Comparison of ENCODE assay signal across 6 cellular contexts in the genomic region with DNA sequence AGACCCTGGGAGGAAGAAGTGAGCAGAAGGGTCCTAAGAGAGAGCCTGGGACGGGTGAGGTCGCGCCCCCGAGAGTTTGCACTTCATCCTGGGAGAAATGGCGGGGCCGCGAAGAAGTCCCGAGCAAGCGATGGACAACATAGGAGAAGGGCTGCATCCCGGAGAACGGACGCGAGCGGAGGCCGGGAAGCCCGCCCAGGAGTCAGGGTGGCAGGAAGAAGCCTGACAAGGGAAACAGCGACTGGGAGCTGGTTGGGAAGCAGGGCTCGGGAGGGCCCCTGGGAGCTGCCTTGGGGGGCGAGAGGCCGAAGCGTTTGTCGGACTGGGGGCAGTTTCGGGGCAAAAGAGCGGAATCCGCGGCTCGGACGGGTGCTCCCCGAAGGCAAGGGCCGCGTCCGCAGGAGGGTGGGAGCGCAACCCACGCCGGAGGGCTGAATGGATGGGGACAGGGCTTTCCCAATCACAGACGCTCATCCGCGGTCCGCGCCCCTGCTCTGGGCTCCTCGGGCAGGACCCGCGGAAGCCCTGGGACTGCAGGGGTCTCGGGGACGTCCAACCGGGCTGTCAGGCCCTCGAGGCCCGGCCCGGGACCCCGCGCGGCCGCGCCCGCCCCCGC. TPM values are rescaled to one million over a fixed set of nuclear protein-coding genes. Genes with fewer than 3 reads are reported as not detected.
DNase-seq lines count a peak whose midpoint lies in the region; ATAC-seq and TF ChIP-seq lines count a peak whose summit lies in the region.

No MANE protein-coding gene starts in this region.

- in situ Hi-C loops in gastrocnemius medialis (cut with MboI; ENCODE audit: low sequenced_read_pairs in 4 of 4), result no loop called here

- H3K27me3 ChIP-seq in GM06990 (replicated peaks; ENCODE audit: control insufficient read depth, insufficient read depth, low read length) (no peaks in the 10 kb centered on the region), HUES6 (ENCODE audit: control insufficient read depth, insufficient read depth, low read length) (no peaks in the 10 kb centered on the region), gastrocnemius medialis (no peaks in the 10 kb centered on the region)

- H3K9ac ChIP-seq in HUES6 (ENCODE audit: low read length), result peak overlapping the region; percentile 85

- DNase-seq in GM06990 (ENCODE audit: extremely low read depth, insufficient read length) (no peak), endothelial cell (ENCODE audit: low spot score) (no peak), gastrocnemius medialis (no peak), GM10266 (ENCODE audit: extremely low spot score) (no peak)

- H3K27ac ChIP-seq in HUES6 (ENCODE audit: low read depth, low read length) (no peak overlapping the region), gastrocnemius medialis (peak overlapping the region; percentile 74 to 86 (median 84))

- H3K9me3 ChIP-seq in HUES6 (ENCODE audit: control insufficient read depth, insufficient read depth, low read depth, low read length) (no peaks in the 10 kb centered on the region), gastrocnemius medialis (no peaks in the 10 kb centered on the region)

- H3K4me3 ChIP-seq in GM06990 (replicated peaks; ENCODE audit: low read depth, low read length) (peak overlapping the region; percentile 78), HUES6 (ENCODE audit: low read depth, low read length) (peak overlapping the region; percentile 91), gastrocnemius medialis (peak overlapping the region; percentile 78 to 98 (median 90))

- TF ChIP-seq POLR2A in gastrocnemius medialis (IDR thresholded peaks at IDR 0.05), result no peak

- H3K9me3 Mint-ChIP-seq in endothelial cell (ENCODE audit: unreplicated experiment), result no peaks in the 10 kb centered on the region

- H3K4me1 Mint-ChIP-seq in endothelial cell (ENCODE audit: unreplicated experiment), result peaks cover 25% of the 10 kb centered on the region

- peaks cover 19% of the 10 kb centered on the region for H3K36me3 Mint-ChIP-seq in endothelial cell (ENCODE audit: low read depth, unreplicated experiment)

- H3K36me3 ChIP-seq in GM06990 (ENCODE audit: control insufficient read depth, insufficient read depth, low read length) (peaks cover 6% of the 10 kb centered on the region), HUES6 (ENCODE audit: control insufficient read depth, insufficient read depth, low read length) (no peaks in the 10 kb centered on the region), gastrocnemius medialis (no peaks in the 10 kb centered on the region)

- TF ChIP-seq CTCF in GM06990 (IDR thresholded peaks at IDR 0.05; ENCODE audit: insufficient read depth, low read length, poor library complexity, severe bottlenecking), result no peak
- TF ChIP-seq CTCF in endothelial cell (IDR thresholded peaks at IDR 0.05; ENCODE audit: unreplicated experiment), result no peak
- no peak for TF ChIP-seq CTCF in gastrocnemius medialis (IDR thresholded peaks at IDR 0.05 in 4 of 5, conservative IDR thresholded peaks at IDR 0.05 in 1 of 5)
- no peak for TF ChIP-seq CTCF in GM10266 (IDR thresholded peaks at IDR 0.05; ENCODE audit: control insufficient read depth, insufficient read depth, low read depth, missing control alignments)

- H3K4me3 Mint-ChIP-seq in endothelial cell (ENCODE audit: unreplicated experiment), result peak overlapping the region; percentile 100

- H3K27me3 Mint-ChIP-seq in endothelial cell (ENCODE audit: unreplicated experiment), result peaks cover 32% of the 10 kb centered on the region

- intact Hi-C loops in gastrocnemius medialis (cut with DNase I; ENCODE audit: low total_unique reads), result no loop called here

- H3K4me1 ChIP-seq in HUES6 (ENCODE audit: control insufficient read depth, insufficient read depth, low read length) (peaks cover 34% of the 10 kb centered on the region), gastrocnemius medialis (peaks cover 29 to 37% of the 10 kb centered on the region in 2 donors)

- ATAC-seq in gastrocnemius medialis (peak; percentile 27 to 45), HG03175 (IDR thresholded peaks at IDR 0.05; ENCODE audit: unreplicated experiment) (no peak)

- H3K27ac Mint-ChIP-seq in endothelial cell (ENCODE audit: unreplicated experiment), result peak overlapping the region; percentile 100

RNA-seq across cellular contexts. Expression of a gene that starts 0.5 kb away (rescaled TPM):
- total RNA-seq in endothelial cell (ENCODE audit: unreplicated experiment), result 283 TPM
- 10 to 100 TPM; 49.4 to 87.7 (median 70.8) TPM for total RNA-seq in gastrocnemius medialis

RNA-seq across cellular contexts. Expression of a gene that starts 20.4 kb away (rescaled TPM):
- total RNA-seq in endothelial cell (ENCODE audit: unreplicated experiment) (10.5 TPM), gastrocnemius medialis (1 to 10 TPM; 2.1 to 3.6 (median 3.1) TPM)

RNA-seq across cellular contexts. Expression of a gene that starts 20.4 kb away (rescaled TPM):
- total RNA-seq in endothelial cell (ENCODE audit: unreplicated experiment) (71.8 TPM), gastrocnemius medialis (10 to 100 TPM; 18.8 to 38.4 (median 26.7) TPM)

RNA-seq across cellular contexts. Expression of a gene that starts 21.4 kb away (rescaled TPM):
- total RNA-seq in endothelial cell (ENCODE audit: unreplicated experiment) (19.9 TPM), gastrocnemius medialis (1 to 10 TPM in 3 of 4 donors, under 1 TPM in 1; 0.58 to 4.0 (median 1.4) TPM)

RNA-seq across cellular contexts. Expression of a gene that starts 36.5 kb away (rescaled TPM):
- total RNA-seq in endothelial cell (ENCODE audit: unreplicated experiment) (48.1 TPM), gastrocnemius medialis (10 to 100 TPM; 10.8 to 28.5 (median 20.5) TPM)
